11 cellular contexts compared by ENCODE assay signal in genomic region chr9:86280580-86280979, GRCh38. TPM values are rescaled to one million over a fixed set of nuclear protein-coding genes. Genes with fewer than 3 reads are reported as not detected.
A peak's percentile ranks its signal among the peaks of the same experiment; 100 is the strongest.
DNase-seq lines count a peak whose midpoint lies in the region; ATAC-seq and TF ChIP-seq lines count a peak whose summit lies in the region.
"Had no signal": no experiment of that assay in that cellular context is flagged by ENCODE, and none has a peak within 500 bp of the region (broad histone marks: within the 10 kb centered on the region; RNA-seq: fewer than 3 reads in every experiment).

No MANE protein-coding gene starts in this region.

- POLR2A ChIA-PET in A673 (lab: Charles Lee; ENCODE audit: low non-redundant PET) = no interaction called here

- H3K27ac ChIP-seq in A673 (ENCODE audit: low read depth, low read length, poor library complexity, severe bottlenecking) (no peak overlapping the region), H9 (ENCODE audit: insufficient read length, low read depth, low read length) (no peak overlapping the region), mesenchymal stem cell (ENCODE audit: low read length, poor library complexity, severe bottlenecking) (no peak overlapping the region)

- H3K4me3 Mint-ChIP-seq in H9 = peak overlapping the region; percentile 88 to 95
- H3K4me3 Mint-ChIP-seq in activated T-helper 2 cell treated with anti-CD3 and anti-CD28 coated beads, Interferon-gamma antibody, Interleukin-2, Interleukin-4, amounts not matched to agents 10 μg/mL and 5 μg/mL and 100 μg/mL, durations not matched to agents 14 hours and 24 hours and 36 hours (ENCODE audit: low read depth) = peak overlapping the region; percentile 95

- no peak overlapping the region for H2BK12ac ChIP-seq in H9 (ENCODE audit: insufficient read length, low read depth, low read length)
- no peak overlapping the region for H2BK12ac ChIP-seq in mesenchymal stem cell (ENCODE audit: low read length in 2 of 2)

- no peak overlapping the region for H2AFZ ChIP-seq in H9 (ENCODE audit: low read length)
- H2AFZ ChIP-seq in mesenchymal stem cell (ENCODE audit: low read depth, low read length) = no peak overlapping the region

- intact Hi-C loops in A673 (cut with micrococcal nuclease; ENCODE audit: unreplicated experiment) = no loop called here
- intact Hi-C loops in activated T-helper 2 cell treated with anti-CD3 and anti-CD28 coated beads, Interferon-gamma antibody, Interleukin-2, Interleukin-4, amounts not matched to agents 10 μg/mL and 5 μg/mL and 100 μg/mL, durations not matched to agents 14 hours and 24 hours and 36 hours (cut with micrococcal nuclease) = no loop called here

- TF ChIP-seq POLR2A in GM18505 (IDR thresholded peaks at IDR 0.05; ENCODE audit: borderline replicate concordance, extremely low read depth, insufficient read depth, insufficient read length) = no peak

- H3K27me3 ChIP-seq in A673 (replicated peaks; ENCODE audit: insufficient read depth, low read depth, low read length, poor library complexity) = no peaks in the 10 kb centered on the region
- H3K27me3 ChIP-seq in H9 (ENCODE audit: insufficient read depth, low read length) = no peaks in the 10 kb centered on the region
- no peaks in the 10 kb centered on the region for H3K27me3 ChIP-seq in mesenchymal stem cell (ENCODE audit: control insufficient read depth in 1 of 2, insufficient read depth in 1 of 2, low read length in 2 of 2)

- peak overlapping the region; percentile 48 for H3K4me2 ChIP-seq in H9 (ENCODE audit: insufficient read depth, insufficient read length, low read length)
- H3K4me2 ChIP-seq in mesenchymal stem cell (ENCODE audit: low read length, poor library complexity, severe bottlenecking) = no peak overlapping the region

- H2BK120ac ChIP-seq in H9 (ENCODE audit: low read depth, low read length, poor library complexity, severe bottlenecking) (no peak overlapping the region), mesenchymal stem cell (ENCODE audit: low read depth, low read length) (no peak overlapping the region)

- H3K36me3 ChIP-seq in A673 (ENCODE audit: insufficient read depth, low read length, poor library complexity, severe bottlenecking) = peaks cover 5% of the 10 kb centered on the region
- peaks cover 0 to 17% of the 10 kb centered on the region in 2 experiments for H3K36me3 ChIP-seq in mesenchymal stem cell (ENCODE audit: control insufficient read depth in 1 of 2, insufficient read depth in 2 of 2, low read depth in 1 of 2, low read length in 2 of 2)

- WGBS in H9 (ENCODE audit: extremely low coverage, insufficient read length, low lambda C conversion rate) = no CpG with 5 or more reads among the region's 7 CpGs
- 94% methylated on average over 5 of the region's 7 CpGs for WGBS in mesenchymal stem cell

- H3K4me3 ChIP-seq in A673 (ENCODE audit: low read depth, low read length, poor library complexity, severe bottlenecking) = peak overlapping the region; percentile 86
- peak overlapping the region in 1 of 2 experiments; percentile 84 for H3K4me3 ChIP-seq in mesenchymal stem cell (ENCODE audit: insufficient read depth in 1 of 2, low read depth in 1 of 2, low read length in 2 of 2)

- no peaks in the 10 kb centered on the region for H3K9me3 Mint-ChIP-seq in H9
- H3K9me3 Mint-ChIP-seq in activated T-helper 2 cell treated with anti-CD3 and anti-CD28 coated beads, Interferon-gamma antibody, Interleukin-2, Interleukin-4, amounts not matched to agents 10 μg/mL and 5 μg/mL and 100 μg/mL, durations not matched to agents 14 hours and 24 hours and 36 hours = no peaks in the 10 kb centered on the region

- H3K27me3 Mint-ChIP-seq in H9 (ENCODE audit: low read depth) = peaks cover 9% of the 10 kb centered on the region
- H3K27me3 Mint-ChIP-seq in activated T-helper 2 cell treated with anti-CD3 and anti-CD28 coated beads, Interferon-gamma antibody, Interleukin-2, Interleukin-4, amounts not matched to agents 10 μg/mL and 5 μg/mL and 100 μg/mL, durations not matched to agents 14 hours and 24 hours and 36 hours (ENCODE audit: low read depth) = no peaks in the 10 kb centered on the region

- H4K8ac ChIP-seq in H9 (replicated peaks; ENCODE audit: insufficient read length, low read depth, low read length) (no peak overlapping the region), mesenchymal stem cell (ENCODE audit: low read length) (no peak overlapping the region)

- H3K9ac ChIP-seq in H9 (ENCODE audit: extremely low read depth, insufficient read length, low read length) (no peak overlapping the region), mesenchymal stem cell (ENCODE audit: low read length) (peak overlapping the region; percentile 98)

- H3K79me2 ChIP-seq in H9 (ENCODE audit: insufficient read depth, low read length) = peaks cover 13% of the 10 kb centered on the region; the same call in 1 of the 2 replicates

- no peak for ATAC-seq in GM18505 (IDR thresholded peaks at IDR 0.05; ENCODE audit: unreplicated experiment)

- no peak overlapping the region for H3K56ac ChIP-seq in H9 (ENCODE audit: insufficient read length, low read depth, low read length)

- CTCF ChIA-PET in A673 (lab: Charles Lee) = interaction anchor here (0.7 kb wide), 1 partner anchor 1056 kb away, joined by 7 read pairs; no protein-coding TSS in a partner anchor

- peaks cover 5% of the 10 kb centered on the region for H3K23me2 ChIP-seq in H9 (ENCODE audit: insufficient read length, low read depth, low read length, poor library complexity, severe bottlenecking)

- no peak overlapping the region for H3K4ac ChIP-seq in H9 (ENCODE audit: low read depth, low read length)
- no peak overlapping the region for H3K4ac ChIP-seq in mesenchymal stem cell (ENCODE audit: low read depth in 1 of 2, low read length in 2 of 2)

- H4K20me1 ChIP-seq in H9 (ENCODE audit: control insufficient read depth, insufficient read depth, insufficient read length) = no peaks in the 10 kb centered on the region

- no peak overlapping the region; a peak in 1 of 7 replicates for H3K27ac Mint-ChIP-seq in H9
- H3K27ac Mint-ChIP-seq in activated T-helper 2 cell treated with anti-CD3 and anti-CD28 coated beads, Interferon-gamma antibody, Interleukin-2, Interleukin-4, amounts not matched to agents 10 μg/mL and 5 μg/mL and 100 μg/mL, durations not matched to agents 14 hours and 24 hours and 36 hours = no peak overlapping the region

- peaks cover 5 to 14% (median 12%) of the 10 kb centered on the region in 3 experiments; a peak in 5 of 7 replicates for H3K36me3 Mint-ChIP-seq in H9 (ENCODE audit: insufficient read depth in 1 of 3, low read depth in 3 of 3)
- H3K36me3 Mint-ChIP-seq in activated T-helper 2 cell treated with anti-CD3 and anti-CD28 coated beads, Interferon-gamma antibody, Interleukin-2, Interleukin-4, amounts not matched to agents 10 μg/mL and 5 μg/mL and 100 μg/mL, durations not matched to agents 14 hours and 24 hours and 36 hours (ENCODE audit: low read depth) = peaks cover 25% of the 10 kb centered on the region

- H2BK15ac ChIP-seq in H9 (ENCODE audit: low read depth, low read length) = no peak overlapping the region
- no peak overlapping the region for H2BK15ac ChIP-seq in mesenchymal stem cell (ENCODE audit: low read depth, poor library complexity, severe bottlenecking)

- H3K14ac ChIP-seq in H9 (ENCODE audit: insufficient read depth, low read length) = no peak overlapping the region
- H3K14ac ChIP-seq in mesenchymal stem cell (ENCODE audit: low read length in 2 of 2) = peak overlapping the region in 1 of 2 experiments; percentile 8

- no peak overlapping the region for H3K18ac ChIP-seq in H9 (ENCODE audit: insufficient read length, low read depth, low read length)
- H3K18ac ChIP-seq in mesenchymal stem cell (ENCODE audit: low read depth in 1 of 2, low read length in 2 of 2) = no peak overlapping the region

- no peak overlapping the region for H3T11ph ChIP-seq in H9 (ENCODE audit: low read length)

- H3K9me3 ChIP-seq in A673 (ENCODE audit: low read depth, low read length, poor library complexity, severe bottlenecking) (no peaks in the 10 kb centered on the region), H9 (ENCODE audit: control insufficient read depth, low read depth, low read length) (no peaks in the 10 kb centered on the region), mesenchymal stem cell (ENCODE audit: control insufficient read depth, low read length) (no peaks in the 10 kb centered on the region)

- peaks cover 16 to 17% of the 10 kb centered on the region in 2 experiments for H3K4me1 Mint-ChIP-seq in H9
- peaks cover 38% of the 10 kb centered on the region for H3K4me1 Mint-ChIP-seq in activated T-helper 2 cell treated with anti-CD3 and anti-CD28 coated beads, Interferon-gamma antibody, Interleukin-2, Interleukin-4, amounts not matched to agents 10 μg/mL and 5 μg/mL and 100 μg/mL, durations not matched to agents 14 hours and 24 hours and 36 hours (ENCODE audit: low read depth)

- no peak overlapping the region for H4K5ac ChIP-seq in H9 (ENCODE audit: insufficient read length, low read depth, low read length)

- H3K79me1 ChIP-seq in H9 (ENCODE audit: insufficient read depth, low read depth, low read length, poor library complexity, severe bottlenecking) (no peaks in the 10 kb centered on the region), mesenchymal stem cell (replicated peaks; ENCODE audit: low read length, poor library complexity, severe bottlenecking) (peaks cover 10% of the 10 kb centered on the region)

- no peak overlapping the region for H2BK20ac ChIP-seq in H9 (ENCODE audit: low read depth, low read length, poor library complexity, severe bottlenecking)

- H3K23ac ChIP-seq in H9 (ENCODE audit: insufficient read length, low read depth, low read length) (no peak overlapping the region), mesenchymal stem cell (ENCODE audit: low read length in 2 of 2) (no peak overlapping the region)

- H2BK5ac ChIP-seq in H9 (ENCODE audit: insufficient read length, low read length) (no peak overlapping the region), mesenchymal stem cell (ENCODE audit: low read depth, low read length, poor library complexity, severe bottlenecking) (no peak overlapping the region)

- no peak overlapping the region for H4K91ac ChIP-seq in H9 (ENCODE audit: insufficient read length, low read depth, low read length)
- no peak overlapping the region for H4K91ac ChIP-seq in mesenchymal stem cell (ENCODE audit: low read length)

- no TSS peak for BruUV-seq in A673 (replicated peaks; lab: Mats Ljungman, UMichigan)

- H3K4me1 ChIP-seq in A673 (ENCODE audit: insufficient read depth, low read length, poor library complexity, severe bottlenecking) = peaks cover 9% of the 10 kb centered on the region
- H3K4me1 ChIP-seq in H9 (ENCODE audit: insufficient read depth, low read length) = no peaks in the 10 kb centered on the region; the same call in 1 of the 2 replicates
- peaks cover 8% of the 10 kb centered on the region for H3K4me1 ChIP-seq in mesenchymal stem cell (ENCODE audit: control insufficient read depth, insufficient read depth, low read depth, low read length)

- H2AK5ac ChIP-seq in H9 (ENCODE audit: insufficient read length, low read length) (no peak overlapping the region), mesenchymal stem cell (ENCODE audit: low read length, severe bottlenecking) (no peak overlapping the region)

- TF ChIP-seq CTCF in A673 (conservative IDR thresholded peaks at IDR 0.05; ENCODE audit: low read depth, low read length) (no peak), H9 (conservative IDR thresholded peaks at IDR 0.05) (no peak)

- no peak for DNase-seq in A673 (ENCODE audit: low spot score)
- DNase-seq in H9 = no peak
- no peak for DNase-seq in activated T-helper 2 cell treated with anti-CD3 and anti-CD28 coated beads, Interferon-gamma antibody, Interleukin-2, Interleukin-4, amounts not matched to agents 10 μg/mL and 5 μg/mL and 100 μg/mL, durations not matched to agents 14 hours and 24 hours and 36 hours (ENCODE audit: low spot score)
- no peak for DNase-seq in mesenchymal stem cell
- no peak for DNase-seq in dermis blood vessel endothelial cell
- no peak for DNase-seq in COLO829 (ENCODE audit: low spot score)
- no peak for DNase-seq in germinal center (ENCODE audit: low spot score)
- DNase-seq: Calu3, NCI-H187 had no signal

RNA-seq across cellular contexts. Expression of gene ISCA1, which starts 1.8 kb away (rescaled TPM):
- total RNA-seq in A673 (2021) (36.4 and 42.5 TPM in 2 replicates), H9 (2021) (32.0 and 33.3 TPM in 2 replicates), dermis blood vessel endothelial cell (28.9 and 30.3 TPM in 2 replicates)
- 28.5 and 28.9 TPM in 2 replicates for total RNA-seq in activated T-helper 2 cell treated with anti-CD3 and anti-CD28 coated beads, Interferon-gamma antibody, Interleukin-2, Interleukin-4, amounts not matched to agents 10 μg/mL and 5 μg/mL and 100 μg/mL, durations not matched to agents 14 hours and 24 hours and 36 hours
- 26.2 TPM for polyA plus RNA-seq in mesenchymal stem cell (2013, experiment 1 of 2)
- polyA plus RNA-seq in mesenchymal stem cell (2013, experiment 2 of 2) = 26.2 TPM

RNA-seq across cellular contexts. Expression of gene C9orf153, which starts 21.1 kb away (rescaled TPM):
- total RNA-seq in A673 (2021) (0.35 and 0.56 TPM in 2 replicates), H9 (2021) (0.17 TPM in 1 of 2 replicates, not detected in the other), dermis blood vessel endothelial cell (0.14 TPM in 1 of 2 replicates, not detected in the other)
- total RNA-seq in activated T-helper 2 cell treated with anti-CD3 and anti-CD28 coated beads, Interferon-gamma antibody, Interleukin-2, Interleukin-4, amounts not matched to agents 10 μg/mL and 5 μg/mL and 100 μg/mL, durations not matched to agents 14 hours and 24 hours and 36 hours = 0.34 and 0.41 TPM in 2 replicates
- 0.28 TPM for polyA plus RNA-seq in mesenchymal stem cell (2013, experiment 1 of 2)
- polyA plus RNA-seq in mesenchymal stem cell (2013, experiment 2 of 2) = 0.08 TPM
- total RNA-seq: Calu3, dermis microvascular lymphatic vessel endothelial cell had no signal
